In genomic region chr10:75209325-75210192, GRCh38 we compare ENCODE assay signal across 1 cellular context.
TF ChIP-seq lines count a peak whose summit lies in the region.

No MANE protein-coding gene starts in this region.

TF ChIP-seq in K562, 482 proteins besides CTCF, POLR2A, EP300 and RAD21 (continued from another document and continues in another):
- TF ChIP-seq ZBTB49 (CRISPR knock-in tag; IDR thresholded peaks at IDR 0.05; ENCODE audit: borderline replicate concordance) (no peak), ZNF589 (CRISPR knock-in tag; IDR thresholded peaks at IDR 0.05; ENCODE audit: low read depth) (peak; percentile 95), RUNX1 (IDR thresholded peaks at IDR 0.05; ENCODE audit: low read depth) (no peak), MAFF (IDR thresholded peaks at IDR 0.05; ENCODE audit: low read length) (peak; percentile 48; the same call in 1 of the 2 replicates), TAF1 (IDR thresholded peaks at IDR 0.05; ENCODE audit: control insufficient read depth, extremely low read depth, insufficient read depth, low read length, severe bottlenecking) (peak; percentile 63), ZNF785 (CRISPR knock-in tag; IDR thresholded peaks at IDR 0.05) (no peak), MTA2 (IDR thresholded peaks at IDR 0.05; ENCODE audit: low read depth) (0 out of 2 replicates have a peak, but pooled peaks have one; percentile 12), ZNF780A (CRISPR knock-in tag; IDR thresholded peaks at IDR 0.05) (no peak), ZNF263 (CRISPR knock-in tag; IDR thresholded peaks at IDR 0.05; ENCODE audit: borderline replicate concordance) (0 out of 2 replicates have a peak, but pooled peaks have one; percentile 24), ATF1 (CRISPR knock-in tag; IDR thresholded peaks at IDR 0.05) (no peak), ATF1 (tag; IDR thresholded peaks at IDR 0.05) (no peak), ZEB2 (IDR thresholded peaks at IDR 0.05) (no peak; the same call in 1 of the 2 replicates), ZNF75A (CRISPR knock-in tag; IDR thresholded peaks at IDR 0.05) (no peak), E2F6 (IDR thresholded peaks at IDR 0.05; ENCODE audit: borderline replicate concordance in 1 of 2, extremely low read depth in 1 of 2, insufficient read depth in 1 of 2, insufficient read length in 1 of 2, low read depth in 1 of 2, low read length in 1 of 2, poor library complexity in 1 of 2, severe bottlenecking in 1 of 2) (peak in 1 of 2 experiments; percentile 24), POLR2AphosphoS2 (IDR thresholded peaks at IDR 0.05; ENCODE audit: low read length) (no peak), ZNF24 (IDR thresholded peaks at IDR 0.05) (no peak), SAP30 (IDR thresholded peaks at IDR 0.05; ENCODE audit: borderline replicate concordance, insufficient read depth, low read depth, low read length, poor library complexity, severe bottlenecking) (no peak), USF2 (CRISPR knock-in tag; IDR thresholded peaks at IDR 0.05) (no peak), RB1 (IDR thresholded peaks at IDR 0.05; ENCODE audit: low read depth) (no peak), POLR2AphosphoS5 (IDR thresholded peaks at IDR 0.05; ENCODE audit: control insufficient read depth, insufficient read depth, low read depth, low read length) (no peak; the same call in 1 of the 2 replicates), DLX4 (CRISPR knock-in tag; IDR thresholded peaks at IDR 0.05) (no peak), TCFL5 (CRISPR knock-in tag; conservative IDR thresholded peaks at IDR 0.05) (peak; percentile 85), EHMT2 (IDR thresholded peaks at IDR 0.05) (no peak), PML (IDR thresholded peaks at IDR 0.05; ENCODE audit: low read length) (no peak), FOXK2 (conservative IDR thresholded peaks at IDR 0.05 in 1 of 2, IDR thresholded peaks at IDR 0.05 in 1 of 2; ENCODE audit: low read depth in 2 of 2) (no peak), ELF1 (tag; IDR thresholded peaks at IDR 0.05) (0 out of 2 replicates have a peak, but pooled peaks have one; percentile 46), NELFE (IDR thresholded peaks at IDR 0.05; ENCODE audit: insufficient read depth, insufficient read length) (no peak), SMARCE1 (IDR thresholded peaks at IDR 0.05) (no peak; the same call in none of the 2 replicates), CC2D1A (IDR thresholded peaks at IDR 0.05) (no peak), HNRNPLL (IDR thresholded peaks at IDR 0.05; ENCODE audit: low read depth, low read length, poor library complexity, severe bottlenecking) (no peak), ZBTB1 (CRISPR knock-in tag; IDR thresholded peaks at IDR 0.05; ENCODE audit: borderline replicate concordance, low read depth) (0 out of 2 replicates have a peak, but pooled peaks have one; percentile 5), NCOR1 (IDR thresholded peaks at IDR 0.05) (no peak), PTRF (tag; IDR thresholded peaks at IDR 0.05) (peak; percentile 92), SIX5 (IDR thresholded peaks at IDR 0.05; ENCODE audit: borderline replicate concordance in 1 of 2, insufficient read depth in 1 of 2, low read depth in 1 of 2, low read length in 2 of 2) (no peak), ARHGAP35 (IDR thresholded peaks at IDR 0.05; ENCODE audit: partially characterized antibody) (no peak), ZNF444 (CRISPR knock-in tag; IDR thresholded peaks at IDR 0.05) (peak; percentile 89), SP1 (CRISPR knock-in tag; IDR thresholded peaks at IDR 0.05) (no peak), ESRRA (IDR thresholded peaks at IDR 0.05; ENCODE audit: borderline replicate concordance, low read depth) (no peak), SMARCB1 (IDR thresholded peaks at IDR 0.05; ENCODE audit: insufficient read length, low read depth) (no peak)
- TF ChIP-seq, protein P1, sequence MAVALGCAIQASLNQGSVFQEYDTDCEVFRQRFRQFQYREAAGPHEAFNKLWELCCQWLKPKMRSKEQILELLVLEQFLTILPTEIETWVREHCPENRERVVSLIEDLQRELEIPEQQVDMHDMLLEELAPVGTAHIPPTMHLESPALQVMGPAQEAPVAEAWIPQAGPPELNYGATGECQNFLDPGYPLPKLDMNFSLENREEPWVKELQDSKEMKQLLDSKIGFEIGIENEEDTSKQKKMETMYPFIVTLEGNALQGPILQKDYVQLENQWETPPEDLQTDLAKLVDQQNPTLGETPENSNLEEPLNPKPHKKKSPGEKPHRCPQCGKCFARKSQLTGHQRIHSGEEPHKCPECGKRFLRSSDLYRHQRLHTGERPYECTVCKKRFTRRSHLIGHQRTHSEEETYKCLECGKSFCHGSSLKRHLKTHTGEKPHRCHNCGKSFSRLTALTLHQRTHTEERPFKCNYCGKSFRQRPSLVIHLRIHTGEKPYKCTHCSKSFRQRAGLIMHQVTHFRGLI (CRISPR knock-in tag; IDR thresholded peaks at IDR 0.05) = peak; percentile 83
- TF ChIP-seq, protein P2, sequence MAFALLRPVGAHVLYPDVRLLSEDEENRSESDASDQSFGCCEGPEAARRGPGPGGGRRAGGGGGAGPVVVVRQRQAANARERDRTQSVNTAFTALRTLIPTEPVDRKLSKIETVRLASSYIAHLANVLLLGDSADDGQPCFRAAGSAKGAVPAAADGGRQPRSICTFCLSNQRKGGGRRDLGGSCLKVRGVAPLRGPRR (CRISPR knock-in tag; IDR thresholded peaks at IDR 0.05) = peak; percentile 75; the same call in 1 of the 2 replicates
- TF ChIP-seq, protein P3, sequence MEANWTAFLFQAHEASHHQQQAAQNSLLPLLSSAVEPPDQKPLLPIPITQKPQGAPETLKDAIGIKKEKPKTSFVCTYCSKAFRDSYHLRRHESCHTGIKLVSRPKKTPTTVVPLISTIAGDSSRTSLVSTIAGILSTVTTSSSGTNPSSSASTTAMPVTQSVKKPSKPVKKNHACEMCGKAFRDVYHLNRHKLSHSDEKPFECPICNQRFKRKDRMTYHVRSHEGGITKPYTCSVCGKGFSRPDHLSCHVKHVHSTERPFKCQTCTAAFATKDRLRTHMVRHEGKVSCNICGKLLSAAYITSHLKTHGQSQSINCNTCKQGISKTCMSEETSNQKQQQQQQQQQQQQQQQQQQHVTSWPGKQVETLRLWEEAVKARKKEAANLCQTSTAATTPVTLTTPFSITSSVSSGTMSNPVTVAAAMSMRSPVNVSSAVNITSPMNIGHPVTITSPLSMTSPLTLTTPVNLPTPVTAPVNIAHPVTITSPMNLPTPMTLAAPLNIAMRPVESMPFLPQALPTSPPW (CRISPR knock-in tag; IDR thresholded peaks at IDR 0.05) = no peak
- TF ChIP-seq, protein P4, sequence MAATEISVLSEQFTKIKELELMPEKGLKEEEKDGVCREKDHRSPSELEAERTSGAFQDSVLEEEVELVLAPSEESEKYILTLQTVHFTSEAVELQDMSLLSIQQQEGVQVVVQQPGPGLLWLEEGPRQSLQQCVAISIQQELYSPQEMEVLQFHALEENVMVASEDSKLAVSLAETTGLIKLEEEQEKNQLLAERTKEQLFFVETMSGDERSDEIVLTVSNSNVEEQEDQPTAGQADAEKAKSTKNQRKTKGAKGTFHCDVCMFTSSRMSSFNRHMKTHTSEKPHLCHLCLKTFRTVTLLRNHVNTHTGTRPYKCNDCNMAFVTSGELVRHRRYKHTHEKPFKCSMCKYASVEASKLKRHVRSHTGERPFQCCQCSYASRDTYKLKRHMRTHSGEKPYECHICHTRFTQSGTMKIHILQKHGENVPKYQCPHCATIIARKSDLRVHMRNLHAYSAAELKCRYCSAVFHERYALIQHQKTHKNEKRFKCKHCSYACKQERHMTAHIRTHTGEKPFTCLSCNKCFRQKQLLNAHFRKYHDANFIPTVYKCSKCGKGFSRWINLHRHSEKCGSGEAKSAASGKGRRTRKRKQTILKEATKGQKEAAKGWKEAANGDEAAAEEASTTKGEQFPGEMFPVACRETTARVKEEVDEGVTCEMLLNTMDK (IDR thresholded peaks at IDR 0.05; ENCODE audit: borderline replicate concordance, insufficient read depth, low read depth, low read length, poor library complexity, severe bottlenecking) = no peak
- TF ChIP-seq, protein P5, sequence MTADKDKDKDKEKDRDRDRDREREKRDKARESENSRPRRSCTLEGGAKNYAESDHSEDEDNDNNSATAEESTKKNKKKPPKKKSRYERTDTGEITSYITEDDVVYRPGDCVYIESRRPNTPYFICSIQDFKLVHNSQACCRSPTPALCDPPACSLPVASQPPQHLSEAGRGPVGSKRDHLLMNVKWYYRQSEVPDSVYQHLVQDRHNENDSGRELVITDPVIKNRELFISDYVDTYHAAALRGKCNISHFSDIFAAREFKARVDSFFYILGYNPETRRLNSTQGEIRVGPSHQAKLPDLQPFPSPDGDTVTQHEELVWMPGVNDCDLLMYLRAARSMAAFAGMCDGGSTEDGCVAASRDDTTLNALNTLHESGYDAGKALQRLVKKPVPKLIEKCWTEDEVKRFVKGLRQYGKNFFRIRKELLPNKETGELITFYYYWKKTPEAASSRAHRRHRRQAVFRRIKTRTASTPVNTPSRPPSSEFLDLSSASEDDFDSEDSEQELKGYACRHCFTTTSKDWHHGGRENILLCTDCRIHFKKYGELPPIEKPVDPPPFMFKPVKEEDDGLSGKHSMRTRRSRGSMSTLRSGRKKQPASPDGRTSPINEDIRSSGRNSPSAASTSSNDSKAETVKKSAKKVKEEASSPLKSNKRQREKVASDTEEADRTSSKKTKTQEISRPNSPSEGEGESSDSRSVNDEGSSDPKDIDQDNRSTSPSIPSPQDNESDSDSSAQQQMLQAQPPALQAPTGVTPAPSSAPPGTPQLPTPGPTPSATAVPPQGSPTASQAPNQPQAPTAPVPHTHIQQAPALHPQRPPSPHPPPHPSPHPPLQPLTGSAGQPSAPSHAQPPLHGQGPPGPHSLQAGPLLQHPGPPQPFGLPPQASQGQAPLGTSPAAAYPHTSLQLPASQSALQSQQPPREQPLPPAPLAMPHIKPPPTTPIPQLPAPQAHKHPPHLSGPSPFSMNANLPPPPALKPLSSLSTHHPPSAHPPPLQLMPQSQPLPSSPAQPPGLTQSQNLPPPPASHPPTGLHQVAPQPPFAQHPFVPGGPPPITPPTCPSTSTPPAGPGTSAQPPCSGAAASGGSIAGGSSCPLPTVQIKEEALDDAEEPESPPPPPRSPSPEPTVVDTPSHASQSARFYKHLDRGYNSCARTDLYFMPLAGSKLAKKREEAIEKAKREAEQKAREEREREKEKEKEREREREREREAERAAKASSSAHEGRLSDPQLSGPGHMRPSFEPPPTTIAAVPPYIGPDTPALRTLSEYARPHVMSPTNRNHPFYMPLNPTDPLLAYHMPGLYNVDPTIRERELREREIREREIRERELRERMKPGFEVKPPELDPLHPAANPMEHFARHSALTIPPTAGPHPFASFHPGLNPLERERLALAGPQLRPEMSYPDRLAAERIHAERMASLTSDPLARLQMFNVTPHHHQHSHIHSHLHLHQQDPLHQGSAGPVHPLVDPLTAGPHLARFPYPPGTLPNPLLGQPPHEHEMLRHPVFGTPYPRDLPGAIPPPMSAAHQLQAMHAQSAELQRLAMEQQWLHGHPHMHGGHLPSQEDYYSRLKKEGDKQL (CRISPR knock-in tag; IDR thresholded peaks at IDR 0.05; ENCODE audit: borderline replicate concordance) = no peak
- TF ChIP-seq, protein P6, sequence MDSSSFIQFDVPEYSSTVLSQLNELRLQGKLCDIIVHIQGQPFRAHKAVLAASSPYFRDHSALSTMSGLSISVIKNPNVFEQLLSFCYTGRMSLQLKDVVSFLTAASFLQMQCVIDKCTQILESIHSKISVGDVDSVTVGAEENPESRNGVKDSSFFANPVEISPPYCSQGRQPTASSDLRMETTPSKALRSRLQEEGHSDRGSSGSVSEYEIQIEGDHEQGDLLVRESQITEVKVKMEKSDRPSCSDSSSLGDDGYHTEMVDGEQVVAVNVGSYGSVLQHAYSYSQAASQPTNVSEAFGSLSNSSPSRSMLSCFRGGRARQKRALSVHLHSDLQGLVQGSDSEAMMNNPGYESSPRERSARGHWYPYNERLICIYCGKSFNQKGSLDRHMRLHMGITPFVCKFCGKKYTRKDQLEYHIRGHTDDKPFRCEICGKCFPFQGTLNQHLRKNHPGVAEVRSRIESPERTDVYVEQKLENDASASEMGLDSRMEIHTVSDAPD (CRISPR knock-in tag; IDR thresholded peaks at IDR 0.05) = peak; percentile 85
